ENCODE assay signal across 8 cellular contexts in the genomic region with DNA sequence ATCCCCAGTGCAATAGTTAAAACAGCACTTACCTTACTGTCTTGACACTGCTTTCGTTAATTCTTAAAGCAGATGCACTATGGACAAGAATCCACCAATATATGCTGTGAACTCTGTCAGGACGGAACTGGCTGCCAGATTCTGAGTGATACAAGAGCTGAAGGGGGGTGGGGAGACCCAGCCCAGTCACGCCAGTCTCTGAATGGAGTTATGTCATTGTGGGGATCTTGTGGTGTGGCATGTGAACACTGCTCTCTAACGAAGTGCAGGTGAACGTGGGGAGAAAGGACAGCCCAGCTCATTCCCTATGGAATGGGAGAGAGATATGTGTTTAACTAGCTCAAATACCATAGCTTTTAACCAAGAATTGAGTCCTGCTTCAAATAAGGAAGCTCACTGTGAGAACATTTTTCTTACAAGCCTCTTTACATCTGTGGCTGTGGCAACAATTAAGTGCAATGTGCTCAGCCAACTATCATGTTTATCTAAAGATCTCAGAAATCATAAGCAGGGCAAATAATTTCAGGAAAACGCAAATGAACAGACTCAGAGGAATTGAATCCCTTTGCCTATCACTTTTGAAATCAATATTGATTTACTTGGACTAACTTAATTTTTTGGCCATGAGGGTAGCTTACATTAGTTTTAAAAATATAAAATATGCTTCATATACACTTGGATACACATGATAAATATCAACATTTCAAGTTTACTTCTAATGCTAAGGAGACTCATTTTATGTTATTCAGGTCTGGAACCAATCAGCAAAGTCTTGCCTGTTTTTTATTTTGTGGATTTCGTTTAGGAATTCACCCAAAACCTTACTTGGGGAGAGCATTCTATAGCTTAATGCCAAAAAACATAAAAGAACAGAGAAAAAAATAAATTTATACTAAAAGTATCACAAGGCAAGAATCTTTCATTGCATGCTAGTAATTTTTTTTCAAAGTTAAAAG. TPM values are rescaled to one million over a fixed set of nuclear protein-coding genes. Genes with fewer than 3 reads are reported as not detected.
DNase-seq lines count a peak whose midpoint lies in the region; ATAC-seq and TF ChIP-seq lines count a peak whose summit lies in the region.

A gene with protein sequence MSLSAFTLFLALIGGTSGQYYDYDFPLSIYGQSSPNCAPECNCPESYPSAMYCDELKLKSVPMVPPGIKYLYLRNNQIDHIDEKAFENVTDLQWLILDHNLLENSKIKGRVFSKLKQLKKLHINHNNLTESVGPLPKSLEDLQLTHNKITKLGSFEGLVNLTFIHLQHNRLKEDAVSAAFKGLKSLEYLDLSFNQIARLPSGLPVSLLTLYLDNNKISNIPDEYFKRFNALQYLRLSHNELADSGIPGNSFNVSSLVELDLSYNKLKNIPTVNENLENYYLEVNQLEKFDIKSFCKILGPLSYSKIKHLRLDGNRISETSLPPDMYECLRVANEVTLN (minus strand): TSS at position 129 of the 956 bp plus-strand sequence. CDS start 2,515 bp downstream, outside the sequence.

- CTCF ChIA-PET in MCF 10A (lab: Yijun Ruan, JAX) = interaction anchor here (0.6 to 5.0 kb wide), 5 partner anchors 28 to 244 kb away, joined by 3 to 75 read pairs (median 3); no protein-coding TSS in a partner anchor

- no peak for TF ChIP-seq EP300 in suprapubic skin (IDR thresholded peaks at IDR 0.05)

- H3K4me3 ChIP-seq in cardiac fibroblast (replicated peaks in 1 of 2; ENCODE audit: low read depth in 2 of 2, low read length in 2 of 2) (peak within 1 kb of the TSS; percentile 22 to 45), lung (no peak within 1 kb of the TSS), suprapubic skin (peak within 1 kb of the TSS; percentile 20)

- no peaks in the 10 kb centered on the region for H3K27me3 ChIP-seq in lung (ENCODE audit: control insufficient read depth, insufficient read depth)
- no peaks in the 10 kb centered on the region for H3K27me3 ChIP-seq in suprapubic skin

- TF ChIP-seq CTCF in cardiac fibroblast (IDR thresholded peaks at IDR 0.05; ENCODE audit: low read depth, low read length) = no peak
- no peak for TF ChIP-seq CTCF in lung (IDR thresholded peaks at IDR 0.05; ENCODE audit: control extremely low read depth, extremely low read depth)
- TF ChIP-seq CTCF in suprapubic skin (IDR thresholded peaks at IDR 0.05) = no peak
- TF ChIP-seq CTCF in MCF 10A (IDR thresholded peaks at IDR 0.05; ENCODE audit: unreplicated experiment) = no peak

- ATAC-seq in lung (ENCODE audit: insufficient read depth, low FRiP score) = no peak
- no peak for ATAC-seq in HG03521 (IDR thresholded peaks at IDR 0.05; ENCODE audit: unreplicated experiment)
- ATAC-seq in activated T-cell treated with anti-CD3 and anti-CD28 coated beads, Interleukin-2, amount 50 U/mL, for 72 hours (replicated peaks in 1 of 2) = no peak
- ATAC-seq in GM21381 (IDR thresholded peaks at IDR 0.05; ENCODE audit: unreplicated experiment) = no peak

- DNase-seq in HK-2 (ENCODE audit: unreplicated experiment) (peak; percentile 51), cardiac fibroblast (ENCODE audit: low read depth in 2 of 2) (peak; percentile 64 to 65), lung (ENCODE audit: low spot score) (no peak), suprapubic skin (ENCODE audit: low spot score in 2 of 2) (peak in 1 of 2 donors; percentile 66), MCF 10A (ENCODE audit: unreplicated experiment) (no peak)
- DNase-seq in activated T-cell treated with anti-CD3 and anti-CD28 coated beads, Interleukin-2, amount 50 U/mL, for 72 hours = no peak

- no peak within 1 kb of the TSS for H3K4me3 Mint-ChIP-seq in activated T-cell treated with anti-CD3 and anti-CD28 coated beads, Interleukin-2, amount 50 U/mL, for 72 hours
- no peak within 1 kb of the TSS for H3K4me3 Mint-ChIP-seq in MCF 10A (ENCODE audit: unreplicated experiment)

- intact Hi-C loops in MCF 10A (cut with micrococcal nuclease) = no loop called here

- no peak within 1 kb of the TSS for H3K27ac Mint-ChIP-seq in activated T-cell treated with anti-CD3 and anti-CD28 coated beads, Interleukin-2, amount 50 U/mL, for 72 hours
- no peak within 1 kb of the TSS for H3K27ac Mint-ChIP-seq in MCF 10A (ENCODE audit: low read depth, unreplicated experiment)

- no TSS peak for BruUV-seq in MCF 10A (replicated peaks; lab: Mats Ljungman, UMichigan)

- WGBS in lung, 2 donors = 39 to 71% methylated on average over 7 of the region's 7 CpGs
- WGBS in suprapubic skin = 30% methylated on average over 7 of the region's 7 CpGs

- no peaks in the 10 kb centered on the region for H3K27me3 Mint-ChIP-seq in activated T-cell treated with anti-CD3 and anti-CD28 coated beads, Interleukin-2, amount 50 U/mL, for 72 hours (ENCODE audit: low read depth)
- H3K27me3 Mint-ChIP-seq in MCF 10A (ENCODE audit: insufficient read depth, unreplicated experiment) = peaks cover 82% of the 10 kb centered on the region

- H3K4me1 ChIP-seq in lung (ENCODE audit: control insufficient read depth in 2 of 2, insufficient read depth in 2 of 2, low read length in 2 of 2) (no peaks in the 10 kb centered on the region), suprapubic skin (peaks cover 10% of the 10 kb centered on the region)

- no peaks in the 10 kb centered on the region for H3K9me3 Mint-ChIP-seq in activated T-cell treated with anti-CD3 and anti-CD28 coated beads, Interleukin-2, amount 50 U/mL, for 72 hours
- H3K9me3 Mint-ChIP-seq in MCF 10A (ENCODE audit: unreplicated experiment) = no peaks in the 10 kb centered on the region

- no peaks in the 10 kb centered on the region for H3K36me3 Mint-ChIP-seq in activated T-cell treated with anti-CD3 and anti-CD28 coated beads, Interleukin-2, amount 50 U/mL, for 72 hours (ENCODE audit: insufficient read depth in 2 of 2)
- H3K36me3 Mint-ChIP-seq in MCF 10A (ENCODE audit: insufficient read depth, unreplicated experiment) = no peaks in the 10 kb centered on the region

- peak within 1 kb of the TSS in 1 of 2 donors; percentile 49 for H3K27ac ChIP-seq in lung (ENCODE audit: low read depth in 1 of 2, low read length in 1 of 2)
- H3K27ac ChIP-seq in suprapubic skin = no peak within 1 kb of the TSS

- H3K36me3 ChIP-seq in lung (ENCODE audit: control insufficient read depth in 2 of 2, insufficient read depth in 2 of 2, low read length in 2 of 2) = no peaks in the 10 kb centered on the region
- no peaks in the 10 kb centered on the region for H3K36me3 ChIP-seq in suprapubic skin

- no peaks in the 10 kb centered on the region for H3K4me1 Mint-ChIP-seq in activated T-cell treated with anti-CD3 and anti-CD28 coated beads, Interleukin-2, amount 50 U/mL, for 72 hours (ENCODE audit: low read depth)
- H3K4me1 Mint-ChIP-seq in MCF 10A (ENCODE audit: insufficient read depth, unreplicated experiment) = no peaks in the 10 kb centered on the region

- no peak for TF ChIP-seq POLR2A in suprapubic skin (IDR thresholded peaks at IDR 0.05)

- H3K9me3 ChIP-seq in lung (ENCODE audit: control insufficient read depth in 2 of 2, insufficient read depth in 1 of 2, low read length in 1 of 2) (no peaks in the 10 kb centered on the region), suprapubic skin (no peaks in the 10 kb centered on the region)

- POLR2A ChIA-PET in MCF 10A (lab: Yijun Ruan, JAX) = interaction anchor here (0.7 kb wide), 1 partner anchor 142 kb away, joined by 3 read pairs; no protein-coding TSS in a partner anchor

RNA-seq across cellular contexts. Expression of the gene that starts here (rescaled TPM):
- 100 to 1,000 TPM; 278 to 593 TPM for total RNA-seq in lung
- polyA plus RNA-seq in lung = 100 to 1,000 TPM in 1 of 2 donors, 10 to 100 TPM in 1; 74.5 to 158 TPM
- 10 to 100 TPM in 3 of 4 donors, 1 to 10 TPM in 1; 7.5 to 26.0 (median 14.1) TPM for total RNA-seq in suprapubic skin
- total RNA-seq in activated T-cell treated with anti-CD3 and anti-CD28 coated beads, Interleukin-2, amount 50 U/mL, for 72 hours = not detected
- total RNA-seq in MCF 10A (2022) = not detected in 2 replicates

Comparison
In these comparisons a context has a peak if more than half of its experiments do, and no peak if none do; other contexts are left out.
1. RNA of the gene that starts here (total RNA-seq): 278 to 593 TPM in lung; 7.5 to 26.0 TPM in suprapubic skin, not detected in activated T-cell treated with anti-CD3 and anti-CD28 coated beads, Interleukin-2, amount 50 U/mL, for 72 hours and not detected in MCF 10A; every median in the first group is over 10 times any median in the second.
2. DNase-seq: peak in HK-2 (single experiment) and cardiac fibroblast (2 of 2); none in lung (single experiment), activated T-cell treated with anti-CD3 and anti-CD28 coated beads, Interleukin-2, amount 50 U/mL, for 72 hours (0 of 2) and MCF 10A (single experiment).